10 cellular contexts compared by ENCODE assay signal in the genomic region with DNA sequence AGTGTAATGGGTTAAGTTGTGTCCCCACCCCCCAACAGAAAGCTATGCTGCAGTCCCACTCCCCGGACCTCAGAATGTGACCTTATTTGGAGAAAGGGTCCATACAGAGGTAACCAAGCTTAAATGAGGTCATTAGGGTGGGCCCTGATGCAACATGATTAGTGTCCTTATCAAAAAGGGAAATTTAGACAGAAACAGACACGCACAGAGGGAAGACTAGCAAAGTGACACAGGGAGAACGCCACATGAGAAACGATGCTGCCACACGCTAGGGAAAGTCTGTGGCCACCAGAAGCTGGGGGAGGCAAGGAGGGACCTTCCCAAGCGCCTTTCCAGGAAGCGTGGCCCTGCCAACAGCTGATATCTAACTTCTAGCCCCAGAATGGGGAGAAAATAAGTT.
"Had no signal": no experiment of that assay in that cellular context is flagged by ENCODE, and none has a peak within 500 bp of the region (broad histone marks: within the 10 kb centered on the region; RNA-seq: fewer than 3 reads in every experiment).

No MANE protein-coding gene starts in this region.

- H3K27ac ChIP-seq: brain microvascular endothelial cell, esophagus squamous epithelium, prostate gland had no signal

- H3K4me2 ChIP-seq: smooth muscle cell had no signal

- H3K36me3 ChIP-seq: brain microvascular endothelial cell, esophagus squamous epithelium, prostate gland had no signal

- H3K4me1 ChIP-seq: prostate gland had no signal

- DNase-seq: activated CD4-positive, alpha-beta T cell treated with anti-CD3 and anti-CD28 coated beads, Interleukin-2, amount 50 U/mL, for 1 hour; activated CD4-positive, CD25-positive, alpha-beta regulatory T cell; activated effector memory CD4-positive, alpha-beta T cell treated with Interleukin-2 at 50 U/mL for 16 hours; activated T-cell treated with anti-CD3 and anti-CD28 coated beads, Interleukin-2, amount 50 U/mL, for 1 hour; brain microvascular endothelial cell; esophagus squamous epithelium; mammary epithelial cell; stimulated activated naive B cell treated with anti-CD40 and anti-IgM and Interleukin-4, amounts not matched to agents 10 μg/mL and 1 μg/mL and 100 μg/mL, for 72 hours had no signal

- H3K4me3 ChIP-seq: esophagus squamous epithelium, prostate gland, smooth muscle cell had no signal

- H3K9me3 ChIP-seq: esophagus squamous epithelium, prostate gland had no signal
